In genomic region chr4:2761035-2761923, GRCh38 we compare ENCODE assay signal across 12 cellular contexts. TPM values are rescaled to one million over a fixed set of nuclear protein-coding genes. Genes with fewer than 3 reads are reported as not detected.
DNase-seq lines count a peak whose midpoint lies in the region; ATAC-seq, FAIRE-seq and TF ChIP-seq lines count a peak whose summit lies in the region.
"Had no signal": no experiment of that assay in that cellular context is flagged by ENCODE, and none has a peak within 500 bp of the region (broad histone marks: within the 10 kb centered on the region; RNA-seq: fewer than 3 reads in every experiment).

No MANE protein-coding gene starts in this region.

- 0 out of 2 replicates have a peak, but pooled peaks cover 4% of the 10 kb centered on the region for H3K4me1 ChIP-seq in Panc1 (ENCODE audit: control insufficient read depth, insufficient read depth, low read length)
- H3K4me1 ChIP-seq in small intestine (ENCODE audit: control insufficient read depth in 2 of 2, insufficient read depth in 1 of 2, low read depth in 1 of 2, low read length in 1 of 2) = peaks cover 0 to 8% of the 10 kb centered on the region in 2 donors

- in situ Hi-C loops in Panc1 (cut with HindIII; ENCODE audit: low pct_unique_long_range_greater_than_20kb, low sequenced_read_pairs) = no loop called here

- no peak overlapping the region for H3K4me3 Mint-ChIP-seq in activated T-cell treated with anti-CD3 and anti-CD28 coated beads, Interleukin-2, amount 50 U/mL, for 24 hours

- no peak overlapping the region for H3K27ac Mint-ChIP-seq in activated T-cell treated with anti-CD3 and anti-CD28 coated beads, Interleukin-2, amount 50 U/mL, for 24 hours

- no peak for TF ChIP-seq POLR2A in GM18505 (IDR thresholded peaks at IDR 0.05; ENCODE audit: borderline replicate concordance, extremely low read depth, insufficient read depth, insufficient read length)

- H3K27me3 ChIP-seq in Panc1 (ENCODE audit: control insufficient read depth, insufficient read depth, low read length) (no peaks in the 10 kb centered on the region), small intestine (ENCODE audit: control insufficient read depth in 2 of 2, insufficient read depth in 2 of 2, low read length in 2 of 2) (no peaks in the 10 kb centered on the region)
- H3K27me3 ChIP-seq: BE2C, MG63 had no signal

- H3K27ac ChIP-seq in Panc1 (ENCODE audit: low read length) (no peak overlapping the region), small intestine (ENCODE audit: low read depth in 1 of 2, low read length in 1 of 2) (peak overlapping the region; percentile 98 to 99)

- H3K4me3 ChIP-seq in Panc1 (ENCODE audit: low read depth in 2 of 2, low read length in 2 of 2) (no peak overlapping the region), small intestine (ENCODE audit: low read depth in 1 of 2, low read length in 2 of 2) (peak overlapping the region in 1 of 2 donors; percentile 25)
- H3K4me3 ChIP-seq: MG63 had no signal

- no peak for TF ChIP-seq CTCF in Panc1 (IDR thresholded peaks at IDR 0.05)

- H3K9me3 ChIP-seq in Panc1 (ENCODE audit: control insufficient read depth, insufficient read depth, low read depth, low read length) (no peaks in the 10 kb centered on the region), small intestine (ENCODE audit: control insufficient read depth, low read depth) (no peaks in the 10 kb centered on the region)
- H3K9me3 ChIP-seq: BE2C, MG63 had no signal

- H3K4me1 Mint-ChIP-seq in activated T-cell treated with anti-CD3 and anti-CD28 coated beads, Interleukin-2, amount 50 U/mL, for 24 hours (ENCODE audit: low read depth) = peaks cover 23% of the 10 kb centered on the region

- POLR2A ChIA-PET in Panc1 (lab: Charles Lee) = no interaction called here

- H3K27me3 Mint-ChIP-seq in activated T-cell treated with anti-CD3 and anti-CD28 coated beads, Interleukin-2, amount 50 U/mL, for 24 hours = no peaks in the 10 kb centered on the region

- peak; percentile 41 for FAIRE-seq in small intestine (lab: Jason Lieb, UNC)

- intact Hi-C loops in Panc1 (cut with micrococcal nuclease; ENCODE audit: unreplicated experiment) = loop anchor here (10.0 kb wide), 1 partner anchor 174 kb away; no protein-coding TSS in a partner anchor

- WGBS in small intestine, 3 donors = 6 to 52% (median 25%) methylated on average over 14 of the region's 14 CpGs

- ATAC-seq in Panc1 (0 out of 2 replicates have a peak, but pooled peaks have one; percentile 15), esophagus mucosa (peak; percentile 33), GM19463 (IDR thresholded peaks at IDR 0.05; ENCODE audit: unreplicated experiment) (no peak), GM18505 (IDR thresholded peaks at IDR 0.05; ENCODE audit: unreplicated experiment) (no peak), GM18873 (IDR thresholded peaks at IDR 0.05; ENCODE audit: low FRiP score, unreplicated experiment) (no peak)

- H3K36me3 ChIP-seq in Panc1 (ENCODE audit: control insufficient read depth, insufficient read depth, low read length) (no peaks in the 10 kb centered on the region), small intestine (ENCODE audit: control insufficient read depth in 2 of 2, insufficient read depth in 2 of 2, low read length in 2 of 2) (no peaks in the 10 kb centered on the region)
- H3K36me3 ChIP-seq: BE2C, MG63 had no signal

- CTCF ChIA-PET in Panc1 (lab: Charles Lee) = no interaction called here

- no TSS peak for BruUV-seq in Panc1 (replicated peaks; lab: Mats Ljungman, UMichigan)

- H3K9me3 Mint-ChIP-seq in activated T-cell treated with anti-CD3 and anti-CD28 coated beads, Interleukin-2, amount 50 U/mL, for 24 hours = no peaks in the 10 kb centered on the region

- peak; percentile 45 for DNase-seq in activated T-cell treated with anti-CD3 and anti-CD28 coated beads, Interleukin-2, amount 50 U/mL, for 24 hours
- DNase-seq in activated T-cell treated with anti-CD3 and anti-CD28 coated beads for 4 hours = no peak
- DNase-seq in Panc1 (ENCODE audit: low read depth, low spot score) = no peak
- DNase-seq in small intestine = peak; percentile 96
- DNase-seq: BE2C; MG63; Right ventricle myocardium superior; stimulated activated CD4-positive, alpha-beta T cell treated with anti-CD3 and anti-CD28 coated beads, Interleukin-2, amount 100 ng/mL, for 48 hours had no signal

- no peaks in the 10 kb centered on the region for H3K36me3 Mint-ChIP-seq in activated T-cell treated with anti-CD3 and anti-CD28 coated beads, Interleukin-2, amount 50 U/mL, for 24 hours (ENCODE audit: low read depth)

RNA-seq across cellular contexts. Expression of gene TNIP2, which starts 5.1 kb away (rescaled TPM):
- 60.3 TPM for total RNA-seq in Panc1 (2021; ENCODE audit: unreplicated experiment)
- polyA plus RNA-seq in Panc1 (2012; ENCODE audit: insufficient read length) = 59.6 TPM
- 25.1 TPM for total RNA-seq in esophagus mucosa
- polyA plus RNA-seq in small intestine = 100 to 1,000 TPM in 1 of 3 donors, 10 to 100 TPM in 2; 50.8 to 109 (median 69.7) TPM

RNA-seq across cellular contexts. Expression of gene SH3BP2, which starts 31.6 kb away (rescaled TPM):
- total RNA-seq in Panc1 (2021; ENCODE audit: unreplicated experiment) = 93.4 TPM
- polyA plus RNA-seq in Panc1 (2012; ENCODE audit: insufficient read length) = 56.2 TPM
- 32.6 TPM for total RNA-seq in esophagus mucosa
- polyA plus RNA-seq in small intestine = 10 to 100 TPM in 2 of 3 donors, 1 to 10 TPM in 1; 8.9 to 33.7 (median 13.4) TPM

Comparison
In these comparisons a context has a peak if more than half of its experiments do, and no peak if none do; other contexts are left out.
1. DNase-seq: peak in activated T-cell treated with anti-CD3 and anti-CD28 coated beads, Interleukin-2, amount 50 U/mL, for 24 hours (single experiment) and small intestine (single experiment); none in activated T-cell treated with anti-CD3 and anti-CD28 coated beads for 4 hours (single experiment) and Panc1 (single experiment).
2. ATAC-seq: peak in Panc1 (single experiment) and esophagus mucosa (single experiment); none in GM19463 (single experiment), GM18505 (single experiment) and GM18873 (single experiment).